In genomic region chrX:30570505-30570904, GRCh38 we compare ENCODE assay signal across 8 cellular contexts. TPM values are rescaled to one million over a fixed set of nuclear protein-coding genes. Genes with fewer than 3 reads are reported as not detected.
A peak's percentile ranks its signal among the peaks of the same experiment; 100 is the strongest.
DNase-seq lines count a peak whose midpoint lies in the region; ATAC-seq and TF ChIP-seq lines count a peak whose summit lies in the region.

No MANE protein-coding gene starts in this region.

- H3K9me3 ChIP-seq in BE2C = no peaks in the 10 kb centered on the region
- no peaks in the 10 kb centered on the region for H3K9me3 ChIP-seq in right lobe of liver
- no peaks in the 10 kb centered on the region for H3K9me3 ChIP-seq in prostate gland

- H3K27me3 ChIP-seq in BE2C (no peaks in the 10 kb centered on the region), right lobe of liver (no peaks in the 10 kb centered on the region), prostate gland (replicated peaks; ENCODE audit: insufficient read depth) (no peaks in the 10 kb centered on the region)

- intact Hi-C loops in right lobe of liver (cut with DNase I) (no loop called here), prostate gland (cut with DNase I) (no loop called here)

- in situ Hi-C loops in astrocyte of the cerebellum (cut with HindIII; ENCODE audit: low sequenced_read_pairs) = no loop called here

- TF ChIP-seq CTCF in BE2C (IDR thresholded peaks at IDR 0.05; ENCODE audit: low read depth, low read length) = peak; percentile 39
- TF ChIP-seq CTCF in astrocyte of the cerebellum (IDR thresholded peaks at IDR 0.05; ENCODE audit: low read depth, low read length, missing control alignments) = peak; percentile 37
- TF ChIP-seq CTCF in right lobe of liver (IDR thresholded peaks at IDR 0.05) = peak; percentile 62 to 70 (median 66)
- TF ChIP-seq CTCF in prostate gland (IDR thresholded peaks at IDR 0.05) = peak in 2 of 4 experiments; percentile 31 to 45

- H3K36me3 ChIP-seq in BE2C (no peaks in the 10 kb centered on the region), right lobe of liver (no peaks in the 10 kb centered on the region), prostate gland (no peaks in the 10 kb centered on the region)

- no peak for TF ChIP-seq POLR2A in right lobe of liver (IDR thresholded peaks at IDR 0.05)
- TF ChIP-seq POLR2A in prostate gland (IDR thresholded peaks at IDR 0.05) = no peak

- H3K27ac ChIP-seq in right lobe of liver (peak overlapping the region in 1 of 3 donors; percentile 75), prostate gland (no peak overlapping the region)

- WGBS in right lobe of liver (ENCODE audit: insufficient coverage, low coverage, low lambda C conversion rate, missing lambda C conversion rate) = 56% methylated on average over 1 of the region's 1 CpG
- WGBS in prostate gland = 89% methylated on average over 1 of the region's 1 CpG

- H3K4me3 ChIP-seq in BE2C (ENCODE audit: low read depth, low read length) (no peak overlapping the region), astrocyte of the cerebellum (ENCODE audit: low read depth, low read length) (no peak overlapping the region), right lobe of liver (no peak overlapping the region), prostate gland (no peak overlapping the region)

- H3K4me1 ChIP-seq in BE2C (no peaks in the 10 kb centered on the region), right lobe of liver (peaks cover 0 to 12% (median 5%) of the 10 kb centered on the region in 4 donors), prostate gland (replicated peaks) (no peaks in the 10 kb centered on the region)

- DNase-seq in BE2C (no peak), HCEC 1CT (peak; percentile 2), astrocyte of the cerebellum (ENCODE audit: low read depth) (peak; percentile 1), right lobe of liver (no peak), prostate gland (ENCODE audit: low spot score) (no peak), DMS114 treated with DMSO at 0.1 percent for 48 hours (lab: John Stamatoyannopoulos, UW; ENCODE audit: unreplicated experiment) (no peak)

- ATAC-seq in right lobe of liver = peak in 3 of 4 donors; percentile 39 to 55 (median 45)
- ATAC-seq in HG03108 (IDR thresholded peaks at IDR 0.05; ENCODE audit: unreplicated experiment) = no peak
- ATAC-seq in HG03565 (IDR thresholded peaks at IDR 0.05; ENCODE audit: unreplicated experiment) = no peak

RNA-seq across cellular contexts. Expression of gene TASL, which starts 7.1 kb away (rescaled TPM):
- polyA plus RNA-seq in BE2C (2012; ENCODE audit: insufficient read depth, insufficient read length, low read depth) = not detected
- 1 to 10 TPM in 1 of 6 experiments, under 1 TPM in 4, not detected in 1; 0.35 to 1.3 (median 0.50) TPM for total RNA-seq in right lobe of liver
- total RNA-seq in prostate gland = under 1 TPM in 1 of 2 donors, not detected in 1; 0.18 TPM

Comparison
In these comparisons a context has a peak if more than half of its experiments do, and no peak if none do; other contexts are left out.
1. DNase-seq: peak in HCEC 1CT (single experiment) and astrocyte of the cerebellum (single experiment); none in BE2C (single experiment), right lobe of liver (0 of 3), prostate gland (single experiment) and DMS114 treated with DMSO at 0.1 percent for 48 hours (single experiment).
2. ATAC-seq: peak in right lobe of liver (3 of 4); none in HG03108 (single experiment) and HG03565 (single experiment).